In the genomic region with DNA sequence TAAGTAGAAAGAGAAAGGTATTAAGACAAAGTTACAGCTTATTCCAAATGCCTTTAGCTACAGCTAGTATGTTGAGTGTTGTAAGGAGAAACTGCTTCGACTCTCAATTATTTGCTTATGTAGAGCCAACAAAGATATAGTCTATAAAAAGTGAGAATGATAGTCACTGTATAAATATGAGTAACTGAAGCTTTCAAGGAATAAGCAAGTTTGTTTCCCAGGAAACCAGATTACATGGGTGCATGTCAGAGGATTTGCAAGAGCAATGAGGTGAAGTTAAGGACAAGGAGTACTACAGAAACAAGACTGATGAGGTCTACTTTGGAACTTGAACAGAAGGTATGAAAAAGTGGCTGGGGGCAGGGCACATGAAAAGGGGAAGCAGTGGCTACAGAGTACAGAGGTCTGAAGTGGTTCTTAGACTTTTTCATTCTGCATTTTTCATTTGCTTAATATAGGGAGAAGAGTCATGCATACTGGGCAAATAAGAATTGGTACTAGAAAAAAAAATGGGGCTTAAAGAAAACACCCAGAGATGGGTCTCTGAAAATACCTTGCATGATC, we compare ENCODE assay signal across 14 cellular contexts.
DNase-seq lines count a peak whose midpoint lies in the region; ATAC-seq and TF ChIP-seq lines count a peak whose summit lies in the region.
"Had no signal": no experiment of that assay in that cellular context is flagged by ENCODE, and none has a peak within 500 bp of the region (broad histone marks: within the 10 kb centered on the region; RNA-seq: fewer than 3 reads in every experiment).

No MANE protein-coding gene starts in this region.

- intact Hi-C loops in esophagus muscularis mucosa (cut with DNase I): no loop called here

- H3K27ac Mint-ChIP-seq in memory B cell: no peak overlapping the region

- no peaks in the 10 kb centered on the region for H3K27me3 Mint-ChIP-seq in memory B cell

- DNase-seq in NB4 (ENCODE audit: low read depth) (peak; percentile 8), memory B cell (ENCODE audit: low spot score in 2 of 2) (peak in 1 of 2 donors; percentile 5), suprapubic skin (ENCODE audit: low spot score in 2 of 2) (no peak), esophagus muscularis mucosa (ENCODE audit: extremely low spot score) (no peak), SIG-M5 treated with dmso at 0.1 percent for 504 hours (lab: John Stamatoyannopoulos, UW; ENCODE audit: unreplicated experiment) (no peak)
- DNase-seq in activated CD8-positive, alpha-beta memory T cell treated with anti-CD3 and anti-CD28 coated beads, Interleukin-2, amount 50 U/mL, for 48 hours: no peak
- DNase-seq: activated gamma-delta T cell treated with Interleukin-2 at 50 U/mL for 16 hours, cortex of kidney, mesenchymal stem cell, NCI-H1436 treated with DMSO at 0.1 percent for 48 hours, sigmoid colon had no signal

- TF ChIP-seq CTCF in NB4 (IDR thresholded peaks at IDR 0.05; ENCODE audit: low read depth, low read length) (no peak), suprapubic skin (IDR thresholded peaks at IDR 0.05) (no peak), esophagus muscularis mucosa (IDR thresholded peaks at IDR 0.05) (no peak)

- TF ChIP-seq POLR2A in NB4 (IDR thresholded peaks at IDR 0.05; ENCODE audit: extremely low read depth, insufficient read length) (no peak), suprapubic skin (IDR thresholded peaks at IDR 0.05) (no peak), esophagus muscularis mucosa (IDR thresholded peaks at IDR 0.05; ENCODE audit: low read depth) (no peak)

- H3K9me3 ChIP-seq in suprapubic skin (no peaks in the 10 kb centered on the region), esophagus muscularis mucosa (no peaks in the 10 kb centered on the region)
- H3K9me3 ChIP-seq: sigmoid colon had no signal

- no peak overlapping the region for H3K27ac ChIP-seq in suprapubic skin
- no peak overlapping the region for H3K27ac ChIP-seq in esophagus muscularis mucosa (replicated peaks in 1 of 4)
- H3K27ac ChIP-seq: sigmoid colon had no signal

- no peaks in the 10 kb centered on the region for H3K9me3 Mint-ChIP-seq in memory B cell

- TF ChIP-seq EP300 in suprapubic skin (IDR thresholded peaks at IDR 0.05) (no peak), esophagus muscularis mucosa (IDR thresholded peaks at IDR 0.05) (no peak)

- no peaks in the 10 kb centered on the region for H3K36me3 Mint-ChIP-seq in memory B cell

- peak; percentile 84 for ATAC-seq in GM19351 (IDR thresholded peaks at IDR 0.05; ENCODE audit: unreplicated experiment)
- peak; percentile 73 for ATAC-seq in HG02798 (IDR thresholded peaks at IDR 0.05; ENCODE audit: poor library complexity, unreplicated experiment)
- peak; percentile 86 for ATAC-seq in memory B cell (ENCODE audit: low read depth)
- ATAC-seq: Panc1 had no signal

- peaks cover 17% of the 10 kb centered on the region for H3K4me1 Mint-ChIP-seq in memory B cell

- H3K36me3 ChIP-seq in suprapubic skin (no peaks in the 10 kb centered on the region), esophagus muscularis mucosa (no peaks in the 10 kb centered on the region)
- H3K36me3 ChIP-seq: sigmoid colon had no signal

- H3K27me3 ChIP-seq in suprapubic skin: no peaks in the 10 kb centered on the region
- no peaks in the 10 kb centered on the region for H3K27me3 ChIP-seq in esophagus muscularis mucosa
- H3K27me3 ChIP-seq: sigmoid colon had no signal

- H3K4me1 ChIP-seq in suprapubic skin (no peaks in the 10 kb centered on the region), esophagus muscularis mucosa (no peaks in the 10 kb centered on the region)
- H3K4me1 ChIP-seq: sigmoid colon had no signal

- WGBS in suprapubic skin: 75% methylated on average over 1 of the region's 1 CpG
- 47% methylated on average over 1 of the region's 1 CpG for WGBS in esophagus muscularis mucosa

- no peak overlapping the region for H3K4me3 Mint-ChIP-seq in memory B cell

- H3K4me3 ChIP-seq in NB4 (ENCODE audit: low read depth, low read length) (no peak overlapping the region), suprapubic skin (no peak overlapping the region), esophagus muscularis mucosa (no peak overlapping the region)
- H3K4me3 ChIP-seq: sigmoid colon had no signal
